14 cellular contexts compared by ENCODE assay signal in genomic region chr10:43254199-43254730, GRCh38. TPM values are rescaled to one million over a fixed set of nuclear protein-coding genes. Genes with fewer than 3 reads are reported as not detected.
A peak's percentile ranks its signal among the peaks of the same experiment; 100 is the strongest.
DNase-seq lines count a peak whose midpoint lies in the region; ATAC-seq and TF ChIP-seq lines count a peak whose summit lies in the region.
"Had no signal": no experiment of that assay in that cellular context is flagged by ENCODE, and none has a peak within 500 bp of the region (broad histone marks: within the 10 kb centered on the region; RNA-seq: fewer than 3 reads in every experiment).

No MANE protein-coding gene starts in this region.

- DNase-seq in breast epithelium (ENCODE audit: low spot score in 2 of 2) (peak; percentile 16 to 47), mammary epithelial cell (no peak), coronary artery (ENCODE audit: low spot score) (peak; percentile 68), mucosa of descending colon (peak in 2 of 3 donors; percentile 21 to 60), ureter (ENCODE audit: low spot score) (peak; percentile 41), NCI-H2227 (lab: John Stamatoyannopoulos, UW; ENCODE audit: unreplicated experiment) (no peak), NAMALWA (ENCODE audit: low spot score) (no peak)
- DNase-seq: cortex of kidney, NCI-H187, NCI-H524 treated with DMSO at 0.1 percent for 48 hours, PC-3 had no signal

- no peak overlapping the region for H3K9ac ChIP-seq in mammary epithelial cell (ENCODE audit: insufficient read depth, low read length)

- H4K20me1 ChIP-seq in mammary epithelial cell (ENCODE audit: insufficient read depth, low read length): no peaks in the 10 kb centered on the region

- H3K27me3 ChIP-seq in breast epithelium: no peaks in the 10 kb centered on the region
- peaks cover 3% of the 10 kb centered on the region for H3K27me3 ChIP-seq in mammary epithelial cell (ENCODE audit: insufficient read depth, low read length)

- BruUV-seq in mammary epithelial cell (replicated peaks; lab: Mats Ljungman, UMichigan): no TSS peak

- H3K27ac ChIP-seq in breast epithelium (peak overlapping the region in 1 of 2 donors; percentile 43), mammary epithelial cell (ENCODE audit: insufficient read depth, low read depth, low read length) (no peak overlapping the region), coronary artery (no peak overlapping the region)

- TF ChIP-seq CTCF in breast epithelium (IDR thresholded peaks at IDR 0.05): no peak
- TF ChIP-seq CTCF in mammary epithelial cell (conservative IDR thresholded peaks at IDR 0.05 in 1 of 2, IDR thresholded peaks at IDR 0.05 in 1 of 2; ENCODE audit: extremely low read depth in 1 of 2, insufficient read depth in 1 of 2, low read depth in 1 of 2, low read length in 2 of 2): no peak
- TF ChIP-seq CTCF in coronary artery (IDR thresholded peaks at IDR 0.05): no peak
- no peak for TF ChIP-seq CTCF in mucosa of descending colon (IDR thresholded peaks at IDR 0.05)

- H3K4me1 ChIP-seq in breast epithelium (no peaks in the 10 kb centered on the region), mammary epithelial cell (ENCODE audit: insufficient read depth, low read length) (no peaks in the 10 kb centered on the region), mucosa of descending colon (ENCODE audit: low read depth) (no peaks in the 10 kb centered on the region)

- dilution Hi-C loops in mammary epithelial cell (cut with HindIII; ENCODE audit: low sequenced_read_pairs): no loop called here

- no peak overlapping the region for H3K4me3 ChIP-seq in breast epithelium
- H3K4me3 ChIP-seq in mammary epithelial cell (replicated peaks in 1 of 3; ENCODE audit: insufficient read depth in 1 of 3, low read depth in 2 of 3, low read length in 3 of 3): no peak overlapping the region
- no peak overlapping the region for H3K4me3 ChIP-seq in coronary artery
- H3K4me3 ChIP-seq in mucosa of descending colon: no peak overlapping the region
- H3K4me3 ChIP-seq: skin epidermis had no signal

- in situ Hi-C loops in mammary epithelial cell (cut with MboI; ENCODE audit: low sequenced_read_pairs in 2 of 2): no loop called here

- TF ChIP-seq POLR2A in breast epithelium (IDR thresholded peaks at IDR 0.05): no peak

- H2AFZ ChIP-seq in mammary epithelial cell (ENCODE audit: low read depth, low read length): no peak overlapping the region

- CTCF ChIA-PET in mammary epithelial cell (lab: Charles Lee; ENCODE audit: low non-redundant PET): interaction anchor here (0.6 kb wide), 1 partner anchor 388 kb away, joined by 3 read pairs; no protein-coding TSS in a partner anchor

- H3K9me3 ChIP-seq in breast epithelium (no peaks in the 10 kb centered on the region), mammary epithelial cell (replicated peaks; ENCODE audit: insufficient read depth, low read length) (no peaks in the 10 kb centered on the region), mucosa of descending colon (no peaks in the 10 kb centered on the region)

- intact Hi-C loops in breast epithelium (cut with DNase I; ENCODE audit: low total_unique reads) (no loop called here), mammary epithelial cell (cut with micrococcal nuclease) (loop anchor here (2.0 kb wide), 1 partner anchor 49 kb away; no protein-coding TSS in a partner anchor), mucosa of descending colon (cut with DNase I, micrococcal nuclease) (no loop called here)

- no peaks in the 10 kb centered on the region for H3K79me2 ChIP-seq in mammary epithelial cell (ENCODE audit: insufficient read depth, low read length)

- WGBS in mammary epithelial cell (ENCODE audit: low coverage, missing lambda C conversion rate): 70% methylated on average over 11 of the region's 12 CpGs

- no peaks in the 10 kb centered on the region for H3K36me3 ChIP-seq in breast epithelium
- H3K36me3 ChIP-seq in mammary epithelial cell (ENCODE audit: insufficient read depth, low read length): no peaks in the 10 kb centered on the region
- H3K36me3 ChIP-seq in mucosa of descending colon (ENCODE audit: low read depth): no peaks in the 10 kb centered on the region

- H3K4me2 ChIP-seq in mammary epithelial cell (ENCODE audit: insufficient read depth, low read depth, low read length): no peak overlapping the region

- ATAC-seq in mucosa of descending colon (peak; percentile 3), HG02588 (IDR thresholded peaks at IDR 0.05; ENCODE audit: unreplicated experiment) (no peak)
- ATAC-seq: HCT116 had no signal

RNA-seq across cellular contexts. Expression of gene RASGEF1A, which starts 12.6 kb away (rescaled TPM):
- total RNA-seq in breast epithelium (10 to 100 TPM in 2 of 3 donors, 1 to 10 TPM in 1; 1.1 to 15.8 (median 11.5) TPM), mammary epithelial cell (1 to 10 TPM in 1 of 2 donors, not detected in 1; 4.7 TPM), mucosa of descending colon (1 to 10 TPM in 1 of 3 donors, under 1 TPM in 2; 0.43 to 1.2 (median 0.58) TPM), ureter (4.0 TPM)
- polyA plus RNA-seq in mammary epithelial cell: 0.79 TPM
- polyA minus RNA-seq in mammary epithelial cell: not detected
- total RNA-seq: PC-3 had no signal

Comparison
In these comparisons a context has a peak if more than half of its experiments do, and no peak if none do; other contexts are left out.
1. DNase-seq: peak in breast epithelium (2 of 2), coronary artery (single experiment), mucosa of descending colon (2 of 3) and ureter (single experiment); none in mammary epithelial cell (single experiment), NCI-H2227 (single experiment) and NAMALWA (single experiment).